Comparison of ENCODE assay signal across 8 cellular contexts in genomic region chr10:97445357-97445721, GRCh38. TPM values are rescaled to one million over a fixed set of nuclear protein-coding genes. Genes with fewer than 3 reads are reported as not detected.
DNase-seq lines count a peak whose midpoint lies in the region; ATAC-seq, FAIRE-seq and TF ChIP-seq lines count a peak whose summit lies in the region.

No MANE protein-coding gene starts in this region.

- peak overlapping the region; percentile 81 for H2AFZ ChIP-seq in HepG2 (ENCODE audit: low read length)

- H3K27ac Mint-ChIP-seq in activated CD8-positive, alpha-beta memory T cell treated with anti-CD3 and anti-CD28 coated beads, Interleukin-2, amount 10 ng/mL, durations not matched to agents 7 days and 5 days = peak overlapping the region; percentile 83

- H3K36me3 Mint-ChIP-seq in activated CD8-positive, alpha-beta memory T cell treated with anti-CD3 and anti-CD28 coated beads, Interleukin-2, amount 10 ng/mL, durations not matched to agents 7 days and 5 days = peaks cover 13% of the 10 kb centered on the region

- ATAC-seq in activated CD8-positive, alpha-beta memory T cell treated with anti-CD3 and anti-CD28 coated beads, Interleukin-2, amount 10 ng/mL, durations not matched to agents 7 days and 5 days = no peak
- no peak for ATAC-seq in HepG2
- ATAC-seq in HG02588 (IDR thresholded peaks at IDR 0.05; ENCODE audit: unreplicated experiment) = no peak

- POLR2A ChIA-PET in HepG2 (lab: Yijun Ruan, JAX) = interaction anchor here (1.0 kb wide), 1 partner anchor 12 kb away, joined by 4 read pairs; no protein-coding TSS in a partner anchor

- H3K4me1 Mint-ChIP-seq in activated CD8-positive, alpha-beta memory T cell treated with anti-CD3 and anti-CD28 coated beads, Interleukin-2, amount 10 ng/mL, durations not matched to agents 7 days and 5 days = peaks cover 47% of the 10 kb centered on the region

- TF ChIP-seq CTCF in ascending aorta (IDR thresholded peaks at IDR 0.05) (no peak), HepG2 (CRISPR knock-in tag; IDR thresholded peaks at IDR 0.05) (no peak), tibial artery (IDR thresholded peaks at IDR 0.05) (no peak)

- H3K27ac ChIP-seq in ascending aorta = peak overlapping the region; percentile 41 to 55
- peak overlapping the region; percentile 47 for H3K27ac ChIP-seq in HepG2 (ENCODE audit: extremely low read length, insufficient read depth, low read length)
- peak overlapping the region; percentile 74 to 78 for H3K27ac ChIP-seq in tibial artery

- TF ChIP-seq EP300 in HepG2 (IDR thresholded peaks at IDR 0.05; ENCODE audit: low read depth in 2 of 2, low read length in 2 of 2) (no peak), HepG2 (CRISPR knock-in tag; IDR thresholded peaks at IDR 0.05; ENCODE audit: borderline replicate concordance) (no peak)

- H4K20me1 ChIP-seq in HepG2 (ENCODE audit: insufficient read depth, low read length) = peaks cover 8% of the 10 kb centered on the region; the same call in 1 of the 2 replicates

- TF ChIP-seq POLR2A in HepG2 (IDR thresholded peaks at IDR 0.05; ENCODE audit: insufficient read depth in 1 of 2, low read depth in 2 of 2, low read length in 2 of 2) = no peak

- no peaks in the 10 kb centered on the region for H3K27me3 Mint-ChIP-seq in activated CD8-positive, alpha-beta memory T cell treated with anti-CD3 and anti-CD28 coated beads, Interleukin-2, amount 10 ng/mL, durations not matched to agents 7 days and 5 days

- DNase-seq in activated CD8-positive, alpha-beta memory T cell treated with anti-CD3 and anti-CD28 coated beads, Interleukin-2, amount 10 ng/mL, durations not matched to agents 7 days and 5 days = no peak
- no peak for DNase-seq in activated CD8-positive, alpha-beta memory T cell treated with anti-CD3 and anti-CD28 coated beads for 24 hours
- DNase-seq in ascending aorta (ENCODE audit: low spot score in 2 of 2) (no peak), HepG2 (ENCODE audit: low spot score) (no peak), tibial artery (no peak), glomerular visceral epithelial cell (ENCODE audit: extremely low spot score) (no peak), RCC 7860 (ENCODE audit: low spot score) (no peak)

- under 1% methylated on average over 13 of the region's 13 CpGs for WGBS in HepG2 (ENCODE audit: low lambda C conversion rate)

- BruUV-seq in HepG2 (replicated peaks; lab: Mats Ljungman, UMichigan) = TSS peak; percentile 67

- CTCF ChIA-PET in activated CD8-positive, alpha-beta memory T cell treated with anti-CD3 and anti-CD28 coated beads, Interleukin-2, amount 10 ng/mL, durations not matched to agents 7 days and 5 days (lab: Charles Lee) = interaction anchor here (0.8 to 4.0 kb wide), 6 partner anchors 17 to 127 kb away, joined by 3 to 29 read pairs (median 4); partner anchors contain the start of gene ANKRD2
- CTCF ChIA-PET in HepG2 (lab: Yijun Ruan, JAX; ENCODE audit: low intra/inter-chr PET ratio, low total read pairs) = interaction anchor here (2.3 kb wide), 1 partner anchor 38 kb away, joined by 12 read pairs; no protein-coding TSS in a partner anchor

- H3K9me3 ChIP-seq in ascending aorta (no peaks in the 10 kb centered on the region), HepG2 (ENCODE audit: low read length) (no peaks in the 10 kb centered on the region), tibial artery (no peaks in the 10 kb centered on the region)

- H3K27me3 ChIP-seq in ascending aorta (no peaks in the 10 kb centered on the region), HepG2 (ENCODE audit: control insufficient read depth in 1 of 2, insufficient read depth in 2 of 2, low read length in 2 of 2) (no peaks in the 10 kb centered on the region; a peak in 1 of 5 replicates), tibial artery (no peaks in the 10 kb centered on the region)

- H3K4me3 ChIP-seq in ascending aorta (peak overlapping the region; percentile 87 to 98), HepG2 (replicated peaks in 1 of 3; ENCODE audit: insufficient read depth in 1 of 3, low read depth in 2 of 3, low read length in 3 of 3) (peak overlapping the region; percentile 83 to 99 (median 93)), tibial artery (peak overlapping the region; percentile 74 to 76)

- H3K9ac ChIP-seq in HepG2 (ENCODE audit: insufficient read depth, low read depth, low read length) = peak overlapping the region; percentile 83

- no peak for FAIRE-seq in HepG2 (lab: Jason Lieb, UNC)
- no peak for FAIRE-seq in RCC 7860 (lab: Jason Lieb, UNC)

- H3K36me3 ChIP-seq in ascending aorta (peaks cover 14% of the 10 kb centered on the region in 2 donors), HepG2 (replicated peaks in 1 of 2; ENCODE audit: control insufficient read depth in 1 of 2, insufficient read depth in 2 of 2, low read length in 2 of 2) (peaks cover 0 to 7% of the 10 kb centered on the region in 2 experiments; a peak in 2 of 5 replicates), tibial artery (peaks cover 12 to 25% (median 13%) of the 10 kb centered on the region in 3 donors)

- intact Hi-C loops in ascending aorta (cut with DNase I) (no loop called here), HepG2 (cut with micrococcal nuclease; ENCODE audit: unreplicated experiment) (loop anchor here (2.0 kb wide), 1 partner anchor 17 kb away; no protein-coding TSS in a partner anchor), tibial artery (cut with DNase I; ENCODE audit: low total_unique reads) (no loop called here)

- no peak for TF ChIP-seq RAD21 in HepG2 (CRISPR knock-in tag; IDR thresholded peaks at IDR 0.05)

- no peaks in the 10 kb centered on the region for H3K9me3 Mint-ChIP-seq in activated CD8-positive, alpha-beta memory T cell treated with anti-CD3 and anti-CD28 coated beads, Interleukin-2, amount 10 ng/mL, durations not matched to agents 7 days and 5 days (ENCODE audit: low read depth)

- peaks cover 7 to 28% of the 10 kb centered on the region in 2 donors for H3K4me1 ChIP-seq in ascending aorta
- H3K4me1 ChIP-seq in HepG2 (ENCODE audit: insufficient read depth, low read length) = peaks cover 43% of the 10 kb centered on the region
- peaks cover 0 to 34% (median 23%) of the 10 kb centered on the region in 4 donors for H3K4me1 ChIP-seq in tibial artery

- peaks cover 34% of the 10 kb centered on the region for H3K79me2 ChIP-seq in HepG2 (ENCODE audit: insufficient read depth, low read length)

- in situ Hi-C loops in HepG2 (cut with HindIII; ENCODE audit: extremely low pct_ligation_motif_present, low pct_unique_long_range_greater_than_20kb) = no loop called here

- peak overlapping the region; percentile 89 for H3K4me2 ChIP-seq in HepG2 (ENCODE audit: low read depth, low read length)

- H3K4me3 Mint-ChIP-seq in activated CD8-positive, alpha-beta memory T cell treated with anti-CD3 and anti-CD28 coated beads, Interleukin-2, amount 10 ng/mL, durations not matched to agents 7 days and 5 days = peak overlapping the region; percentile 95

RNA-seq across cellular contexts. Expression of gene EXOSC1, which starts 0.5 kb away (rescaled TPM):
- 10 to 100 TPM; 49.5 to 56.8 TPM for total RNA-seq in activated CD8-positive, alpha-beta memory T cell treated with anti-CD3 and anti-CD28 coated beads, Interleukin-2, amount 10 ng/mL, durations not matched to agents 7 days and 5 days
- 11.3 TPM for total RNA-seq in ascending aorta
- 39.9 and 47.6 TPM in 2 replicates for total RNA-seq in HepG2 (2016; rRNA removed; fragmentation: Illumina TruSeq; extraction: Trizol)
- total RNA-seq in HepG2 (2016; cell fraction: cytosol; rRNA removed; fragmentation: Illumina TruSeq; extraction: Trizol; ENCODE audit: low read depth) = 23.7 and 27.6 TPM in 2 replicates
- 37.7 and 48.0 TPM in 2 replicates for total RNA-seq in HepG2 (2016; cell fraction: insoluble cytoplasmic fraction; rRNA removed; fragmentation: Illumina TruSeq; extraction: Trizol)
- total RNA-seq in HepG2 (2016; cell fraction: membrane; rRNA removed; fragmentation: Illumina TruSeq; extraction: Trizol) = 24.0 and 25.8 TPM in 2 replicates
- 16.9 and 23.2 TPM in 2 replicates for total RNA-seq in HepG2 (2016; cell fraction: nucleus; rRNA removed; fragmentation: Illumina TruSeq; extraction: Trizol)
- polyA plus RNA-seq in HepG2 (2011; rRNA removed) = 36.3 and 38.0 TPM in 2 replicates
- polyA plus RNA-seq in HepG2 (2011; cell fraction: cytosol; rRNA removed) = 37.5 and 37.9 TPM in 2 replicates
- polyA plus RNA-seq in HepG2 (2011; cell fraction: nucleus; rRNA removed) = 14.0 and 17.7 TPM in 2 replicates
- polyA plus RNA-seq in HepG2 (2012) = 31.8 and 32.0 TPM in 2 replicates
- polyA plus RNA-seq in HepG2 (2016; cell fraction: cytosol; fragmentation: Illumina TruSeq; extraction: Trizol; ENCODE audit: low read depth) = 21.2 and 21.7 TPM in 2 replicates
- 59.8 and 61.6 TPM in 2 replicates for polyA plus RNA-seq in HepG2 (2016; cell fraction: insoluble cytoplasmic fraction; fragmentation: Illumina TruSeq; extraction: Trizol; ENCODE audit: low read depth)
- 21.5 and 23.2 TPM in 2 replicates for polyA plus RNA-seq in HepG2 (2016; cell fraction: membrane; fragmentation: Illumina TruSeq; extraction: Trizol; ENCODE audit: low read depth)
- polyA plus RNA-seq in HepG2 (2016; cell fraction: nucleus; fragmentation: Illumina TruSeq; extraction: Trizol; ENCODE audit: insufficient read depth, low read depth) = 37.6 TPM in 2 replicates
- polyA minus RNA-seq in HepG2 (2011; rRNA and poly(A)+ RNA removed; ENCODE audit: low replicate concordance) = 34.4 and 67.4 TPM in 2 replicates
- polyA minus RNA-seq in HepG2 (2011; cell fraction: cytosol; rRNA and poly(A)+ RNA removed) = 7.6 and 7.7 TPM in 2 replicates
- 10.6 and 14.4 TPM in 2 replicates for polyA minus RNA-seq in HepG2 (2011; cell fraction: nucleus; rRNA and poly(A)+ RNA removed)

RNA-seq across cellular contexts. Expression of gene ZDHHC16, which starts 0.6 kb away (rescaled TPM):
- 10 to 100 TPM; 33.1 to 42.4 TPM for total RNA-seq in activated CD8-positive, alpha-beta memory T cell treated with anti-CD3 and anti-CD28 coated beads, Interleukin-2, amount 10 ng/mL, durations not matched to agents 7 days and 5 days
- total RNA-seq in ascending aorta (30.4 TPM), HepG2 (2016; rRNA removed; fragmentation: Illumina TruSeq; extraction: Trizol) (30.2 and 41.8 TPM in 2 replicates)
- total RNA-seq in HepG2 (2016; cell fraction: cytosol; rRNA removed; fragmentation: Illumina TruSeq; extraction: Trizol; ENCODE audit: low read depth) = 84.0 and 92.7 TPM in 2 replicates
- total RNA-seq in HepG2 (2016; cell fraction: insoluble cytoplasmic fraction; rRNA removed; fragmentation: Illumina TruSeq; extraction: Trizol) = 25.9 and 43.5 TPM in 2 replicates
- total RNA-seq in HepG2 (2016; cell fraction: membrane; rRNA removed; fragmentation: Illumina TruSeq; extraction: Trizol) = 104 and 115 TPM in 2 replicates
- 30.7 and 33.0 TPM in 2 replicates for total RNA-seq in HepG2 (2016; cell fraction: nucleus; rRNA removed; fragmentation: Illumina TruSeq; extraction: Trizol)
- polyA plus RNA-seq in HepG2 (2011; rRNA removed) = 40.8 and 49.4 TPM in 2 replicates
- 50.8 and 52.5 TPM in 2 replicates for polyA plus RNA-seq in HepG2 (2011; cell fraction: cytosol; rRNA removed)
- polyA plus RNA-seq in HepG2 (2011; cell fraction: nucleus; rRNA removed) = 59.0 and 60.8 TPM in 2 replicates
- polyA plus RNA-seq in HepG2 (2012) = 15.7 and 18.2 TPM in 2 replicates
- 102 and 121 TPM in 2 replicates for polyA plus RNA-seq in HepG2 (2016; cell fraction: cytosol; fragmentation: Illumina TruSeq; extraction: Trizol; ENCODE audit: low read depth)
- polyA plus RNA-seq in HepG2 (2016; cell fraction: insoluble cytoplasmic fraction; fragmentation: Illumina TruSeq; extraction: Trizol; ENCODE audit: low read depth) = 34.1 and 41.4 TPM in 2 replicates
- polyA plus RNA-seq in HepG2 (2016; cell fraction: membrane; fragmentation: Illumina TruSeq; extraction: Trizol; ENCODE audit: low read depth) = 122 and 132 TPM in 2 replicates
- 55.7 and 56.8 TPM in 2 replicates for polyA plus RNA-seq in HepG2 (2016; cell fraction: nucleus; fragmentation: Illumina TruSeq; extraction: Trizol; ENCODE audit: insufficient read depth, low read depth)
- 142 and 286 TPM in 2 replicates for polyA minus RNA-seq in HepG2 (2011; rRNA and poly(A)+ RNA removed; ENCODE audit: low replicate concordance)
- 20.4 TPM in 2 replicates for polyA minus RNA-seq in HepG2 (2011; cell fraction: cytosol; rRNA and poly(A)+ RNA removed)
- polyA minus RNA-seq in HepG2 (2011; cell fraction: nucleus; rRNA and poly(A)+ RNA removed) = 33.9 and 35.7 TPM in 2 replicates

RNA-seq across cellular contexts. Expression of gene PGAM1, which starts 19.3 kb away (rescaled TPM):
- total RNA-seq in activated CD8-positive, alpha-beta memory T cell treated with anti-CD3 and anti-CD28 coated beads, Interleukin-2, amount 10 ng/mL, durations not matched to agents 7 days and 5 days = 100 to 1,000 TPM; 459 to 582 TPM
- total RNA-seq in ascending aorta = 171 TPM
- 354 and 442 TPM in 2 replicates for total RNA-seq in HepG2 (2016; rRNA removed; fragmentation: Illumina TruSeq; extraction: Trizol)
- 44.3 and 47.0 TPM in 2 replicates for total RNA-seq in HepG2 (2016; cell fraction: cytosol; rRNA removed; fragmentation: Illumina TruSeq; extraction: Trizol; ENCODE audit: low read depth)
- total RNA-seq in HepG2 (2016; cell fraction: insoluble cytoplasmic fraction; rRNA removed; fragmentation: Illumina TruSeq; extraction: Trizol) = 352 and 439 TPM in 2 replicates
- total RNA-seq in HepG2 (2016; cell fraction: membrane; rRNA removed; fragmentation: Illumina TruSeq; extraction: Trizol) = 128 and 141 TPM in 2 replicates
- 126 and 144 TPM in 2 replicates for total RNA-seq in HepG2 (2016; cell fraction: nucleus; rRNA removed; fragmentation: Illumina TruSeq; extraction: Trizol)
- 403 and 483 TPM in 2 replicates for polyA plus RNA-seq in HepG2 (2011; rRNA removed)
- 471 and 548 TPM in 2 replicates for polyA plus RNA-seq in HepG2 (2011; cell fraction: cytosol; rRNA removed)
- 110 and 124 TPM in 2 replicates for polyA plus RNA-seq in HepG2 (2011; cell fraction: nucleus; rRNA removed)
- 318 and 342 TPM in 2 replicates for polyA plus RNA-seq in HepG2 (2012)
- 50.9 and 54.4 TPM in 2 replicates for polyA plus RNA-seq in HepG2 (2016; cell fraction: cytosol; fragmentation: Illumina TruSeq; extraction: Trizol; ENCODE audit: low read depth)
- 474 and 488 TPM in 2 replicates for polyA plus RNA-seq in HepG2 (2016; cell fraction: insoluble cytoplasmic fraction; fragmentation: Illumina TruSeq; extraction: Trizol; ENCODE audit: low read depth)
- 112 and 113 TPM in 2 replicates for polyA plus RNA-seq in HepG2 (2016; cell fraction: membrane; fragmentation: Illumina TruSeq; extraction: Trizol; ENCODE audit: low read depth)
- 181 and 193 TPM in 2 replicates for polyA plus RNA-seq in HepG2 (2016; cell fraction: nucleus; fragmentation: Illumina TruSeq; extraction: Trizol; ENCODE audit: insufficient read depth, low read depth)
- polyA minus RNA-seq in HepG2 (2011; rRNA and poly(A)+ RNA removed; ENCODE audit: low replicate concordance) = 592 and 624 TPM in 2 replicates
- 212 and 243 TPM in 2 replicates for polyA minus RNA-seq in HepG2 (2011; cell fraction: cytosol; rRNA and poly(A)+ RNA removed)
- polyA minus RNA-seq in HepG2 (2011; cell fraction: nucleus; rRNA and poly(A)+ RNA removed) = 56.7 and 63.2 TPM in 2 replicates

RNA-seq across cellular contexts. Expression of gene RRP12, which starts 44.2 kb away (rescaled TPM):
- 10 to 100 TPM; 30.7 to 38.1 TPM for total RNA-seq in activated CD8-positive, alpha-beta memory T cell treated with anti-CD3 and anti-CD28 coated beads, Interleukin-2, amount 10 ng/mL, durations not matched to agents 7 days and 5 days
- total RNA-seq in ascending aorta (5.9 TPM), HepG2 (2016; rRNA removed; fragmentation: Illumina TruSeq; extraction: Trizol) (30.6 and 39.4 TPM in 2 replicates)
- total RNA-seq in HepG2 (2016; cell fraction: cytosol; rRNA removed; fragmentation: Illumina TruSeq; extraction: Trizol; ENCODE audit: low read depth) = 40.0 and 40.9 TPM in 2 replicates
- 23.4 and 36.6 TPM in 2 replicates for total RNA-seq in HepG2 (2016; cell fraction: insoluble cytoplasmic fraction; rRNA removed; fragmentation: Illumina TruSeq; extraction: Trizol)
- total RNA-seq in HepG2 (2016; cell fraction: membrane; rRNA removed; fragmentation: Illumina TruSeq; extraction: Trizol) = 11.2 and 11.4 TPM in 2 replicates
- 31.1 and 33.1 TPM in 2 replicates for total RNA-seq in HepG2 (2016; cell fraction: nucleus; rRNA removed; fragmentation: Illumina TruSeq; extraction: Trizol)
- 13.2 and 18.6 TPM in 2 replicates for polyA plus RNA-seq in HepG2 (2011; rRNA removed)
- polyA plus RNA-seq in HepG2 (2011; cell fraction: cytosol; rRNA removed) = 5.0 and 5.1 TPM in 2 replicates
- 51.4 and 59.2 TPM in 2 replicates for polyA plus RNA-seq in HepG2 (2011; cell fraction: nucleus; rRNA removed)
- polyA plus RNA-seq in HepG2 (2012) = 17.9 and 28.3 TPM in 2 replicates
- polyA plus RNA-seq in HepG2 (2016; cell fraction: cytosol; fragmentation: Illumina TruSeq; extraction: Trizol; ENCODE audit: low read depth) = 6.7 and 7.7 TPM in 2 replicates
- 20.0 and 25.7 TPM in 2 replicates for polyA plus RNA-seq in HepG2 (2016; cell fraction: insoluble cytoplasmic fraction; fragmentation: Illumina TruSeq; extraction: Trizol; ENCODE audit: low read depth)
- polyA plus RNA-seq in HepG2 (2016; cell fraction: membrane; fragmentation: Illumina TruSeq; extraction: Trizol; ENCODE audit: low read depth) = 4.0 and 4.5 TPM in 2 replicates
- 51.3 and 56.0 TPM in 2 replicates for polyA plus RNA-seq in HepG2 (2016; cell fraction: nucleus; fragmentation: Illumina TruSeq; extraction: Trizol; ENCODE audit: insufficient read depth, low read depth)
- 43.7 and 49.7 TPM in 2 replicates for polyA minus RNA-seq in HepG2 (2011; rRNA and poly(A)+ RNA removed; ENCODE audit: low replicate concordance)
- polyA minus RNA-seq in HepG2 (2011; cell fraction: cytosol; rRNA and poly(A)+ RNA removed) = 12.0 and 15.7 TPM in 2 replicates
- 22.4 and 29.6 TPM in 2 replicates for polyA minus RNA-seq in HepG2 (2011; cell fraction: nucleus; rRNA and poly(A)+ RNA removed)

RNA-seq across cellular contexts. Expression of gene MMS19, which starts 52.9 kb away (rescaled TPM):
- total RNA-seq in activated CD8-positive, alpha-beta memory T cell treated with anti-CD3 and anti-CD28 coated beads, Interleukin-2, amount 10 ng/mL, durations not matched to agents 7 days and 5 days = 10 to 100 TPM; 81.1 to 81.6 TPM
- 34.0 TPM for total RNA-seq in ascending aorta
- total RNA-seq in HepG2 (2016; rRNA removed; fragmentation: Illumina TruSeq; extraction: Trizol) = 76.4 and 95.9 TPM in 2 replicates
- 27.5 and 31.1 TPM in 2 replicates for total RNA-seq in HepG2 (2016; cell fraction: cytosol; rRNA removed; fragmentation: Illumina TruSeq; extraction: Trizol; ENCODE audit: low read depth)
- total RNA-seq in HepG2 (2016; cell fraction: insoluble cytoplasmic fraction; rRNA removed; fragmentation: Illumina TruSeq; extraction: Trizol) = 79.3 and 88.8 TPM in 2 replicates
- 38.8 and 43.6 TPM in 2 replicates for total RNA-seq in HepG2 (2016; cell fraction: membrane; rRNA removed; fragmentation: Illumina TruSeq; extraction: Trizol)
- total RNA-seq in HepG2 (2016; cell fraction: nucleus; rRNA removed; fragmentation: Illumina TruSeq; extraction: Trizol) = 62.7 and 83.1 TPM in 2 replicates
- polyA plus RNA-seq in HepG2 (2011; rRNA removed) = 106 and 107 TPM in 2 replicates
- 89.6 and 111 TPM in 2 replicates for polyA plus RNA-seq in HepG2 (2011; cell fraction: cytosol; rRNA removed)
- polyA plus RNA-seq in HepG2 (2011; cell fraction: nucleus; rRNA removed) = 266 and 333 TPM in 2 replicates
- 58.1 and 64.4 TPM in 2 replicates for polyA plus RNA-seq in HepG2 (2012)
- polyA plus RNA-seq in HepG2 (2016; cell fraction: cytosol; fragmentation: Illumina TruSeq; extraction: Trizol; ENCODE audit: low read depth) = 12.2 and 14.0 TPM in 2 replicates
- polyA plus RNA-seq in HepG2 (2016; cell fraction: insoluble cytoplasmic fraction; fragmentation: Illumina TruSeq; extraction: Trizol; ENCODE audit: low read depth) = 75.8 and 88.6 TPM in 2 replicates
- 26.7 and 29.6 TPM in 2 replicates for polyA plus RNA-seq in HepG2 (2016; cell fraction: membrane; fragmentation: Illumina TruSeq; extraction: Trizol; ENCODE audit: low read depth)
- polyA plus RNA-seq in HepG2 (2016; cell fraction: nucleus; fragmentation: Illumina TruSeq; extraction: Trizol; ENCODE audit: insufficient read depth, low read depth) = 128 and 129 TPM in 2 replicates
- 188 and 392 TPM in 2 replicates for polyA minus RNA-seq in HepG2 (2011; rRNA and poly(A)+ RNA removed; ENCODE audit: low replicate concordance)
- 76.6 and 90.0 TPM in 2 replicates for polyA minus RNA-seq in HepG2 (2011; cell fraction: cytosol; rRNA and poly(A)+ RNA removed)
- polyA minus RNA-seq in HepG2 (2011; cell fraction: nucleus; rRNA and poly(A)+ RNA removed) = 109 and 123 TPM in 2 replicates
